Comparison of ENCODE assay signal across 14 cellular contexts in genomic region chr16:87417511-87417910, GRCh38.
"Had no signal": no experiment of that assay in that cellular context is flagged by ENCODE, and none has a peak within 500 bp of the region (broad histone marks: within the 10 kb centered on the region; RNA-seq: fewer than 3 reads in every experiment).

No MANE protein-coding gene starts in this region.

- DNase-seq: activated naive CD4-positive, alpha-beta T cell treated with anti-CD3 and anti-CD28 coated beads, Interleukin-2, amount 50 U/mL, for 16 hours; activated T-cell treated with anti-CD3 and anti-CD28 coated beads, Interleukin-2, amount 50 U/mL, for 24 hours; islet precursor cell; stimulated activated CD4-positive, alpha-beta T cell treated with anti-CD3 and anti-CD28 coated beads, Interleukin-15, amount 100 ng/mL, for 24 hours; stimulated activated CD4-positive, alpha-beta T cell treated with anti-CD3 and anti-CD28 coated beads, Interleukin-4, amount 100 ng/mL, for 1 hour; stimulated activated naive B cell treated with anti-CD40 and anti-IgM and Interleukin-4, amounts not matched to agents 10 μg/mL and 1 μg/mL and 100 μg/mL, for 72 hours had no signal

- H3K9me3 ChIP-seq: esophagus muscularis mucosa, ovary, tibial artery, uterus had no signal

- ATAC-seq: activated CD4-positive, CD25-positive, alpha-beta regulatory T cell treated with anti-CD3 and anti-CD28 coated beads, Interleukin-2, amount 50 U/mL, for 24 hours; stimulated activated naive B cell treated with anti-CD40 and anti-IgM and Interleukin-4, amounts not matched to agents 10 μg/mL and 1 μg/mL and 100 μg/mL, for 72 hours had no signal

- H3K9ac ChIP-seq: neural progenitor cell had no signal

- H3K4me1 ChIP-seq: neural progenitor cell, tibial artery, uterus had no signal

- H3K27ac ChIP-seq: cardiac muscle cell, esophagus muscularis mucosa, neural progenitor cell, ovary, skin epidermis, tibial artery, uterus had no signal

- H3K36me3 ChIP-seq: neural progenitor cell, ovary, uterus had no signal

- H3K27me3 ChIP-seq: cardiac muscle cell, esophagus muscularis mucosa, neural progenitor cell, ovary, tibial artery, uterus had no signal

- H3K4me3 ChIP-seq: cardiac muscle cell, esophagus muscularis mucosa, neural progenitor cell, ovary, skin epidermis, tibial artery, uterus had no signal

- H3K4me2 ChIP-seq: neural progenitor cell had no signal
